9 cellular contexts compared by ENCODE assay signal in genomic region chr15:44726568-44727461, GRCh38. TPM values are rescaled to one million over a fixed set of nuclear protein-coding genes. Genes with fewer than 3 reads are reported as not detected.
DNase-seq lines count a peak whose midpoint lies in the region; ATAC-seq and TF ChIP-seq lines count a peak whose summit lies in the region.
"Had no signal": no experiment of that assay in that cellular context is flagged by ENCODE, and none has a peak within 500 bp of the region (broad histone marks: within the 10 kb centered on the region; RNA-seq: fewer than 3 reads in every experiment).

No MANE protein-coding gene starts in this region.

- intact Hi-C loops in upper lobe of right lung (cut with DNase I) = no loop called here

- peaks cover 71% of the 10 kb centered on the region for H3K4me1 Mint-ChIP-seq in activated CD4-positive, alpha-beta T cell treated with anti-CD3 and anti-CD28 coated beads, Interleukin-2, amount 10 ng/mL, durations not matched to agents 7 days and 5 days

- CTCF ChIA-PET in activated CD4-positive, alpha-beta T cell treated with anti-CD3 and anti-CD28 coated beads, Interleukin-2, amount 10 ng/mL, durations not matched to agents 7 days and 5 days (lab: Charles Lee) = interaction anchor here (0.6 to 8.8 kb wide), 6 partner anchors 8 to 63 kb away, joined by 3 to 88 read pairs (median 8); partner anchors contain the start of genes B2M, PATL2 and SPG11

- POLR2A ChIA-PET in activated CD4-positive, alpha-beta T cell treated with anti-CD3 and anti-CD28 coated beads, Interleukin-2, amount 10 ng/mL, durations not matched to agents 7 days and 5 days (lab: Charles Lee) = interaction anchor here (0.6 to 7.1 kb wide), 8 partner anchors 8 to 167 kb away, joined by 3 to 182 read pairs (median 6); partner anchors contain the start of genes B2M, PATL2, SPG11 and TRIM69

- no peaks in the 10 kb centered on the region for H3K27me3 ChIP-seq in mucosa of stomach (ENCODE audit: control insufficient read depth, insufficient read depth, low read length)
- no peaks in the 10 kb centered on the region for H3K27me3 ChIP-seq in upper lobe of right lung
- H3K27me3 ChIP-seq: pancreas had no signal

- H3K27ac Mint-ChIP-seq in activated CD4-positive, alpha-beta T cell treated with anti-CD3 and anti-CD28 coated beads, Interleukin-2, amount 10 ng/mL, durations not matched to agents 7 days and 5 days = peak overlapping the region; percentile 100

- H3K9me3 ChIP-seq in mucosa of stomach (ENCODE audit: control insufficient read depth, low read length) (no peaks in the 10 kb centered on the region), upper lobe of right lung (no peaks in the 10 kb centered on the region)
- H3K9me3 ChIP-seq: pancreas had no signal

- ATAC-seq in GM21737 (IDR thresholded peaks at IDR 0.05; ENCODE audit: unreplicated experiment) = peak; percentile 39
- peak; percentile 34 for ATAC-seq in upper lobe of right lung

- H3K4me3 Mint-ChIP-seq in activated CD4-positive, alpha-beta T cell treated with anti-CD3 and anti-CD28 coated beads, Interleukin-2, amount 10 ng/mL, durations not matched to agents 7 days and 5 days = peak overlapping the region; percentile 100

- DNase-seq in GM04504 (ENCODE audit: low read depth) = peak; percentile 88
- peak; percentile 96 for DNase-seq in M059J (ENCODE audit: low read depth)
- peak; percentile 91 for DNase-seq in activated CD4-positive, alpha-beta T cell treated with anti-CD3 and anti-CD28 coated beads, Interleukin-2, amount 10 ng/mL, durations not matched to agents 7 days and 5 days
- peak; percentile 63 for DNase-seq in effector CD8-positive, alpha-beta T cell (lab: John Stamatoyannopoulos, UW)
- DNase-seq in upper lobe of right lung = no peak
- no peak for DNase-seq in NCI-H446 treated with DMSO at 0.1 percent for 48 hours (lab: John Stamatoyannopoulos, UW)

- H3K4me3 ChIP-seq in mucosa of stomach (ENCODE audit: low read length) = no peak overlapping the region
- peak overlapping the region; percentile 23 for H3K4me3 ChIP-seq in upper lobe of right lung
- H3K4me3 ChIP-seq: pancreas had no signal

- H3K27me3 Mint-ChIP-seq in activated CD4-positive, alpha-beta T cell treated with anti-CD3 and anti-CD28 coated beads, Interleukin-2, amount 10 ng/mL, durations not matched to agents 7 days and 5 days = no peaks in the 10 kb centered on the region

- H3K36me3 ChIP-seq in mucosa of stomach (ENCODE audit: control insufficient read depth, insufficient read depth, low read length) (no peaks in the 10 kb centered on the region), upper lobe of right lung (peaks cover 6% of the 10 kb centered on the region)
- H3K36me3 ChIP-seq: pancreas had no signal

- peaks cover 23% of the 10 kb centered on the region for H3K4me1 ChIP-seq in mucosa of stomach (ENCODE audit: control insufficient read depth, insufficient read depth, low read length)
- H3K4me1 ChIP-seq in upper lobe of right lung = peaks cover 43% of the 10 kb centered on the region

- peak overlapping the region; percentile 99 for H3K27ac ChIP-seq in upper lobe of right lung

- H3K9ac ChIP-seq in mucosa of stomach (ENCODE audit: low read length) = peak overlapping the region; percentile 5

- TF ChIP-seq CTCF in upper lobe of right lung (IDR thresholded peaks at IDR 0.05) = no peak

- no peaks in the 10 kb centered on the region for H3K9me3 Mint-ChIP-seq in activated CD4-positive, alpha-beta T cell treated with anti-CD3 and anti-CD28 coated beads, Interleukin-2, amount 10 ng/mL, durations not matched to agents 7 days and 5 days

- peaks cover 35% of the 10 kb centered on the region for H3K36me3 Mint-ChIP-seq in activated CD4-positive, alpha-beta T cell treated with anti-CD3 and anti-CD28 coated beads, Interleukin-2, amount 10 ng/mL, durations not matched to agents 7 days and 5 days (ENCODE audit: low read depth)

RNA-seq across cellular contexts. Expression of gene TRIM69, which starts 9.5 kb away (rescaled TPM):
- total RNA-seq in M059J (2014; rRNA removed; shearing (Covaris generic)) = 34.8 and 37.2 TPM in 2 replicates
- total RNA-seq in activated CD4-positive, alpha-beta T cell treated with anti-CD3 and anti-CD28 coated beads, Interleukin-2, amount 10 ng/mL, durations not matched to agents 7 days and 5 days = 10 to 100 TPM; 67.9 to 70.2 TPM
- total RNA-seq in upper lobe of right lung = 25.4 TPM

RNA-seq across cellular contexts. Expression of gene B2M, which starts 15.5 kb away (rescaled TPM):
- total RNA-seq in M059J (2014; rRNA removed; shearing (Covaris generic)) = 13,654 and 19,449 TPM in 2 replicates
- over 10,000 TPM in 1 of 2 experiments, 1,000 to 10,000 TPM in 1; 9,253 to 11,726 TPM for total RNA-seq in activated CD4-positive, alpha-beta T cell treated with anti-CD3 and anti-CD28 coated beads, Interleukin-2, amount 10 ng/mL, durations not matched to agents 7 days and 5 days
- 4,033 TPM for total RNA-seq in upper lobe of right lung

RNA-seq across cellular contexts. Expression of gene PATL2, which starts 15.7 kb away (rescaled TPM):
- total RNA-seq in M059J (2014; rRNA removed; shearing (Covaris generic)) = 2.0 and 2.6 TPM in 2 replicates
- 10 to 100 TPM; 15.9 to 20.5 TPM for total RNA-seq in activated CD4-positive, alpha-beta T cell treated with anti-CD3 and anti-CD28 coated beads, Interleukin-2, amount 10 ng/mL, durations not matched to agents 7 days and 5 days
- total RNA-seq in upper lobe of right lung = 3.7 TPM

Comparison
In these comparisons a context has a peak if more than half of its experiments do, and no peak if none do; other contexts are left out.
1. DNase-seq: peak in GM04504 (single experiment), M059J (single experiment), activated CD4-positive, alpha-beta T cell treated with anti-CD3 and anti-CD28 coated beads, Interleukin-2, amount 10 ng/mL, durations not matched to agents 7 days and 5 days (single experiment) and effector CD8-positive, alpha-beta T cell (single experiment); none in upper lobe of right lung (single experiment) and NCI-H446 treated with DMSO at 0.1 percent for 48 hours (single experiment).